In genomic region chr9:68653141-68653595, GRCh38 we compare ENCODE assay signal across 1 cellular context.
TF ChIP-seq lines count a peak whose summit lies in the region.

No MANE protein-coding gene starts in this region.

TF ChIP-seq in GM12878, 131 proteins besides CTCF, POLR2A, EP300 and RAD21 (continued from another document and continues in another):
- TF ChIP-seq IRF5 (IDR thresholded peaks at IDR 0.05; ENCODE audit: borderline replicate concordance) (no peak), MLLT1 (IDR thresholded peaks at IDR 0.05) (0 out of 2 replicates have a peak, but pooled peaks have one; percentile 28), BACH1 (IDR thresholded peaks at IDR 0.05; ENCODE audit: borderline replicate concordance) (no peak), NFIC (IDR thresholded peaks at IDR 0.05; ENCODE audit: low read depth, low read length) (peak; percentile 99), ZZZ3 (IDR thresholded peaks at IDR 0.05; ENCODE audit: control insufficient read depth, insufficient read length, low read depth) (no peak), ZNF384 (IDR thresholded peaks at IDR 0.05; ENCODE audit: borderline replicate concordance, low read depth, low read length) (no peak), EED (IDR thresholded peaks at IDR 0.05; ENCODE audit: low read depth) (peak; percentile 97), PAX5 (IDR thresholded peaks at IDR 0.05; ENCODE audit: borderline replicate concordance, low read depth, low read length) (0 out of 2 replicates have a peak, but pooled peaks have one; percentile 48), SMARCA5 (IDR thresholded peaks at IDR 0.05) (no peak), ZNF687 (IDR thresholded peaks at IDR 0.05) (no peak), SIX5 (IDR thresholded peaks at IDR 0.05; ENCODE audit: low read depth, low read length, severe bottlenecking) (no peak), ASH2L (IDR thresholded peaks at IDR 0.05; ENCODE audit: borderline replicate concordance, low read depth) (no peak), E4F1 (IDR thresholded peaks at IDR 0.05; ENCODE audit: borderline replicate concordance, partially characterized antibody) (no peak), CBX5 (IDR thresholded peaks at IDR 0.05; ENCODE audit: low read depth) (no peak; the same call in 1 of the 2 replicates), STAT1 (conservative IDR thresholded peaks at IDR 0.05) (no peak), CEBPZ (IDR thresholded peaks at IDR 0.05; ENCODE audit: low read depth, low read length) (no peak), CHD2 (IDR thresholded peaks at IDR 0.05; ENCODE audit: borderline replicate concordance, low read depth, low read length) (peak; percentile 40; the same call in 1 of the 2 replicates), NKRF (conservative IDR thresholded peaks at IDR 0.05) (no peak), BCLAF1 (IDR thresholded peaks at IDR 0.05) (no peak), RELA (IDR thresholded peaks at IDR 0.05; ENCODE audit: borderline replicate concordance, partially characterized antibody) (peak; percentile 44), SREBF2 (IDR thresholded peaks at IDR 0.05; ENCODE audit: low read length) (no peak), MAX (IDR thresholded peaks at IDR 0.05; ENCODE audit: low read depth, low read length) (no peak), ZNF207 (IDR thresholded peaks at IDR 0.05; ENCODE audit: borderline replicate concordance) (no peak), JUND (IDR thresholded peaks at IDR 0.05; ENCODE audit: low read depth, low read length) (peak; percentile 87), NRF1 (conservative IDR thresholded peaks at IDR 0.05; ENCODE audit: low read depth, low read length) (no peak), ZNF274 (IDR thresholded peaks at IDR 0.05; ENCODE audit: insufficient read depth, insufficient read length) (no peak), MYB (IDR thresholded peaks at IDR 0.05; ENCODE audit: borderline replicate concordance, low read depth, low read length) (no peak), FOXK2 (IDR thresholded peaks at IDR 0.05) (no peak), HSF1 (IDR thresholded peaks at IDR 0.05; ENCODE audit: low read depth, low read length) (0 out of 2 replicates have a peak, but pooled peaks have one; percentile 15), TAF1 (IDR thresholded peaks at IDR 0.05; ENCODE audit: borderline replicate concordance, low read depth, low read length) (no peak), SMAD5 (IDR thresholded peaks at IDR 0.05; ENCODE audit: low read depth) (no peak), CREM (IDR thresholded peaks at IDR 0.05; ENCODE audit: low read depth) (peak; percentile 91)
